10 cellular contexts compared by ENCODE assay signal in the genomic region with DNA sequence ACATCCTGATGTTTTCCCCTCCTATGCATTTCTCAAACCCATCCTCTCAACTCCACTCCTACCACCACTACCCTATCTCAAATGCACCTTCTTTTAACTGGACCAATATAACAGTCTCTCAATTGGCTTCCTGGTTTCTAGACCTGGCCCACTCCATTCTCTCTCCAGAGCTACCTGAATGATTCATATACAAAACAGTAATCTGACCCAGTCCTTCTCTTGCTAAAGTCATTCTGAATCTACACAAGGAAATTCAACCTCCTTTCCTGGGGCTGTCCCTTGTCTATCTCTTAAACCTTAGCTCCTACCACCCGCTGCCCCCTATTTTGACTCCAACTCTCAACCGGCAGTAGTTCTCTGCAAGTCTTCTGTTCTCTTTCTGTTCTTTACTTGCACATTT.
DNase-seq lines count a peak whose midpoint lies in the region; ATAC-seq and TF ChIP-seq lines count a peak whose summit lies in the region.
"Had no signal": no experiment of that assay in that cellular context is flagged by ENCODE, and none has a peak within 500 bp of the region (broad histone marks: within the 10 kb centered on the region; RNA-seq: fewer than 3 reads in every experiment).

No MANE protein-coding gene starts in this region.

- TF ChIP-seq EP300 in SK-N-SH (IDR thresholded peaks at IDR 0.05; ENCODE audit: borderline replicate concordance in 1 of 2, low read depth in 1 of 2, low read length in 1 of 2): no peak; a peak in 1 of 4 replicates

- H3K27ac Mint-ChIP-seq in activated CD4-positive, alpha-beta T cell treated with anti-CD3 and anti-CD28 coated beads for 36 hours: no peak overlapping the region
- H3K27ac Mint-ChIP-seq in activated CD4-positive, alpha-beta T cell treated with anti-CD3 and anti-CD28 coated beads, Interleukin-2, amount 10 ng/mL, durations not matched to agents 24 days and 14 days: no peak overlapping the region
- no peak overlapping the region for H3K27ac Mint-ChIP-seq in stimulated activated naive B cell treated with anti-CD40 and anti-IgM and Interleukin-4, amounts not matched to agents 10 μg/mL and 1 μg/mL and 100 μg/mL, for 72 hours
- H3K27ac Mint-ChIP-seq: activated naive CD4-positive, alpha-beta T cell treated with anti-CD3 and anti-CD28 coated beads, Interleukin-2, amount 10 ng/mL, durations not matched to agents 7 days and 5 days had no signal

- H3K27ac ChIP-seq in SK-N-SH (ENCODE audit: low read depth in 2 of 2, low read length in 1 of 2) (peak overlapping the region; percentile 19 to 49; a peak in 3 of 4 replicates), right cardiac atrium (ENCODE audit: low read length) (peak overlapping the region; percentile 48)

- no peak for TF ChIP-seq CTCF in SK-N-SH (IDR thresholded peaks at IDR 0.05)
- no peak for TF ChIP-seq CTCF in foreskin fibroblast (IDR thresholded peaks at IDR 0.05; ENCODE audit: low read depth, low read length)

- WGBS in SK-N-SH (ENCODE audit: low lambda C conversion rate): 100% methylated on average over 2 of the region's 2 CpGs
- 78% methylated on average over 2 of the region's 2 CpGs for WGBS in right cardiac atrium

- no peaks in the 10 kb centered on the region for H3F3A ChIP-seq in SK-N-SH (replicated peaks; ENCODE audit: insufficient read depth)

- no peak overlapping the region for H3K4me3 Mint-ChIP-seq in activated CD4-positive, alpha-beta T cell treated with anti-CD3 and anti-CD28 coated beads for 36 hours
- no peak overlapping the region for H3K4me3 Mint-ChIP-seq in activated CD4-positive, alpha-beta T cell treated with anti-CD3 and anti-CD28 coated beads, Interleukin-2, amount 10 ng/mL, durations not matched to agents 24 days and 14 days
- no peak overlapping the region for H3K4me3 Mint-ChIP-seq in stimulated activated naive B cell treated with anti-CD40 and anti-IgM and Interleukin-4, amounts not matched to agents 10 μg/mL and 1 μg/mL and 100 μg/mL, for 72 hours
- H3K4me3 Mint-ChIP-seq: activated naive CD4-positive, alpha-beta T cell treated with anti-CD3 and anti-CD28 coated beads, Interleukin-2, amount 10 ng/mL, durations not matched to agents 7 days and 5 days had no signal

- H2AFZ ChIP-seq in SK-N-SH (ENCODE audit: low read depth): peak overlapping the region; percentile 66

- peak; percentile 82 for ATAC-seq in activated CD4-positive, alpha-beta T cell treated with anti-CD3 and anti-CD28 coated beads for 36 hours
- ATAC-seq in right cardiac atrium (no peak), GM21737 (IDR thresholded peaks at IDR 0.05; ENCODE audit: unreplicated experiment) (no peak)
- ATAC-seq in stimulated activated naive B cell treated with anti-CD40 and anti-IgM and Interleukin-4, amounts not matched to agents 10 μg/mL and 1 μg/mL and 100 μg/mL, for 72 hours (replicated peaks): peak; percentile 40 to 62

- TF ChIP-seq RAD21 in SK-N-SH (IDR thresholded peaks at IDR 0.05; ENCODE audit: low read length): no peak

- H3K79me2 ChIP-seq in SK-N-SH (ENCODE audit: insufficient read depth): no peaks in the 10 kb centered on the region

- no peak overlapping the region for H3K4me2 ChIP-seq in SK-N-SH

- no peaks in the 10 kb centered on the region for H3K9me3 Mint-ChIP-seq in activated CD4-positive, alpha-beta T cell treated with anti-CD3 and anti-CD28 coated beads for 36 hours (ENCODE audit: low read depth)
- H3K9me3 Mint-ChIP-seq in activated CD4-positive, alpha-beta T cell treated with anti-CD3 and anti-CD28 coated beads, Interleukin-2, amount 10 ng/mL, durations not matched to agents 24 days and 14 days: no peaks in the 10 kb centered on the region
- H3K9me3 Mint-ChIP-seq in stimulated activated naive B cell treated with anti-CD40 and anti-IgM and Interleukin-4, amounts not matched to agents 10 μg/mL and 1 μg/mL and 100 μg/mL, for 72 hours: no peaks in the 10 kb centered on the region
- H3K9me3 Mint-ChIP-seq: activated naive CD4-positive, alpha-beta T cell treated with anti-CD3 and anti-CD28 coated beads, Interleukin-2, amount 10 ng/mL, durations not matched to agents 7 days and 5 days had no signal

- H3K36me3 ChIP-seq in SK-N-SH (replicated peaks in 1 of 2; ENCODE audit: control insufficient read depth in 1 of 2, insufficient read depth in 2 of 2, low read length in 1 of 2): no peaks in the 10 kb centered on the region
- H3K36me3 ChIP-seq: upper lobe of left lung had no signal

- H3K9ac ChIP-seq in SK-N-SH: 0 out of 2 replicates have a peak overlapping the region, but pooled peaks have one; percentile 3

- no peaks in the 10 kb centered on the region for H3K27me3 ChIP-seq in SK-N-SH (ENCODE audit: insufficient read depth)
- no peaks in the 10 kb centered on the region for H3K27me3 ChIP-seq in right cardiac atrium (ENCODE audit: control insufficient read depth, insufficient read depth)
- H3K27me3 ChIP-seq: upper lobe of left lung had no signal

- CTCF ChIA-PET in activated CD4-positive, alpha-beta T cell treated with anti-CD3 and anti-CD28 coated beads for 36 hours (lab: Charles Lee): interaction anchor here (0.6 to 4.9 kb wide), 41 partner anchors 8 to 815 kb away, joined by 3 to 28 read pairs (median 4); no protein-coding TSS in a partner anchor
- CTCF ChIA-PET in SK-N-SH (lab: Yijun Ruan, JAX): interaction anchor here (0.6 to 7.7 kb wide), 47 partner anchors 9 to 828 kb away, joined by 3 to 157 read pairs (median 4); partner anchors contain the start of genes ELL2, PCSK1 and RFESD

- H3K36me3 Mint-ChIP-seq in activated CD4-positive, alpha-beta T cell treated with anti-CD3 and anti-CD28 coated beads for 36 hours (ENCODE audit: low read depth): no peaks in the 10 kb centered on the region
- no peaks in the 10 kb centered on the region for H3K36me3 Mint-ChIP-seq in activated CD4-positive, alpha-beta T cell treated with anti-CD3 and anti-CD28 coated beads, Interleukin-2, amount 10 ng/mL, durations not matched to agents 24 days and 14 days (ENCODE audit: low read depth)
- H3K36me3 Mint-ChIP-seq in stimulated activated naive B cell treated with anti-CD40 and anti-IgM and Interleukin-4, amounts not matched to agents 10 μg/mL and 1 μg/mL and 100 μg/mL, for 72 hours: no peaks in the 10 kb centered on the region
- H3K36me3 Mint-ChIP-seq: activated naive CD4-positive, alpha-beta T cell treated with anti-CD3 and anti-CD28 coated beads, Interleukin-2, amount 10 ng/mL, durations not matched to agents 7 days and 5 days had no signal

- H3K4me1 Mint-ChIP-seq in activated CD4-positive, alpha-beta T cell treated with anti-CD3 and anti-CD28 coated beads for 36 hours: peaks cover 9% of the 10 kb centered on the region
- H3K4me1 Mint-ChIP-seq in activated CD4-positive, alpha-beta T cell treated with anti-CD3 and anti-CD28 coated beads, Interleukin-2, amount 10 ng/mL, durations not matched to agents 24 days and 14 days: peaks cover 13% of the 10 kb centered on the region
- no peaks in the 10 kb centered on the region for H3K4me1 Mint-ChIP-seq in stimulated activated naive B cell treated with anti-CD40 and anti-IgM and Interleukin-4, amounts not matched to agents 10 μg/mL and 1 μg/mL and 100 μg/mL, for 72 hours

- H3K4me3 ChIP-seq in SK-N-SH (ENCODE audit: low read depth in 2 of 2, low read length in 1 of 2): no peak overlapping the region
- no peak overlapping the region for H3K4me3 ChIP-seq in right cardiac atrium (ENCODE audit: low read length)
- H3K4me3 ChIP-seq in foreskin fibroblast (ENCODE audit: low read depth in 1 of 2, low read length in 2 of 2): no peak overlapping the region
- H3K4me3 ChIP-seq: upper lobe of left lung had no signal

- H3K4me1 ChIP-seq in SK-N-SH (ENCODE audit: control insufficient read depth in 1 of 2, insufficient read depth in 2 of 2, low read depth in 1 of 2, low read length in 1 of 2) (peaks cover under 1 to 23% of the 10 kb centered on the region in 2 experiments; a peak in 3 of 4 replicates), right cardiac atrium (ENCODE audit: control insufficient read depth, insufficient read depth, low read length) (peaks cover 2% of the 10 kb centered on the region)

- intact Hi-C loops in activated CD4-positive, alpha-beta T cell treated with anti-CD3 and anti-CD28 coated beads for 36 hours (cut with DNase I, micrococcal nuclease): loop anchor here (1.0 to 10.0 kb wide), 9 partner anchors 55 to 691 kb away; partner anchors contain the start of genes ELL2 (in 2 of the 2) and RFESD (in 1 of the 2)
- intact Hi-C loops in activated CD4-positive, alpha-beta T cell treated with anti-CD3 and anti-CD28 coated beads, Interleukin-2, amount 10 ng/mL, durations not matched to agents 24 days and 14 days (cut with micrococcal nuclease): loop anchor here (1.0 to 10.0 kb wide), 9 partner anchors 55 to 691 kb away; partner anchors contain the start of genes ELL2 and RFESD
- intact Hi-C loops in right cardiac atrium (cut with DNase I): loop anchor here (5.0 to 10.0 kb wide), 4 partner anchors 91 to 479 kb away; partner anchors contain the start of gene ELL2 (in 4 of the 4)

- peak; percentile 25 for DNase-seq in activated CD4-positive, alpha-beta T cell treated with anti-CD3 and anti-CD28 coated beads for 36 hours
- DNase-seq in activated CD4-positive, alpha-beta T cell treated with anti-CD3 and anti-CD28 coated beads, Interleukin-2, amount 10 ng/mL, durations not matched to agents 24 days and 14 days: no peak
- DNase-seq in SK-N-SH (no peak), right cardiac atrium (no peak), NCI-H69 (lab: John Stamatoyannopoulos, UW) (no peak), foreskin fibroblast (no peak)
- no peak for DNase-seq in stimulated activated naive B cell treated with anti-CD40 and anti-IgM and Interleukin-4, amounts not matched to agents 10 μg/mL and 1 μg/mL and 100 μg/mL, for 72 hours

- H3K27me3 Mint-ChIP-seq in activated CD4-positive, alpha-beta T cell treated with anti-CD3 and anti-CD28 coated beads for 36 hours: peaks cover 26% of the 10 kb centered on the region
- H3K27me3 Mint-ChIP-seq in activated CD4-positive, alpha-beta T cell treated with anti-CD3 and anti-CD28 coated beads, Interleukin-2, amount 10 ng/mL, durations not matched to agents 24 days and 14 days: peaks cover 12% of the 10 kb centered on the region
- peaks cover 6 to 9% of the 10 kb centered on the region in 2 donors for H3K27me3 Mint-ChIP-seq in stimulated activated naive B cell treated with anti-CD40 and anti-IgM and Interleukin-4, amounts not matched to agents 10 μg/mL and 1 μg/mL and 100 μg/mL, for 72 hours

- H3K9me2 ChIP-seq in SK-N-SH: no peaks in the 10 kb centered on the region

- H4K20me1 ChIP-seq in SK-N-SH (ENCODE audit: insufficient read depth): no peaks in the 10 kb centered on the region

- POLR2A ChIA-PET in activated CD4-positive, alpha-beta T cell treated with anti-CD3 and anti-CD28 coated beads for 36 hours (lab: Charles Lee): no interaction called here
- POLR2A ChIA-PET in SK-N-SH (lab: Yijun Ruan, JAX): no interaction called here

- no peaks in the 10 kb centered on the region for H3K9me3 ChIP-seq in SK-N-SH
- H3K9me3 ChIP-seq in right cardiac atrium (ENCODE audit: control insufficient read depth, low read length): no peaks in the 10 kb centered on the region
- H3K9me3 ChIP-seq: upper lobe of left lung had no signal

TF ChIP-seq in SK-N-SH, 30 proteins besides CTCF, POLR2A, EP300 and RAD21 (continues in another document):
- TF ChIP-seq CHD2 (IDR thresholded peaks at IDR 0.05; ENCODE audit: low read length, partially characterized antibody) (no peak), POLR2AphosphoS5 (IDR thresholded peaks at IDR 0.05; ENCODE audit: low read depth, low read length) (no peak), RCOR1 (IDR thresholded peaks at IDR 0.05; ENCODE audit: low read length) (no peak)

Comparison
In these comparisons a context has a peak if more than half of its experiments do, and no peak if none do; other contexts are left out.
1. ATAC-seq: peak in activated CD4-positive, alpha-beta T cell treated with anti-CD3 and anti-CD28 coated beads for 36 hours (single experiment) and stimulated activated naive B cell treated with anti-CD40 and anti-IgM and Interleukin-4, amounts not matched to agents 10 μg/mL and 1 μg/mL and 100 μg/mL, for 72 hours (2 of 2); none in right cardiac atrium (0 of 2) and GM21737 (single experiment).